ENCODE assay signal across 8 cellular contexts in the genomic region with DNA sequence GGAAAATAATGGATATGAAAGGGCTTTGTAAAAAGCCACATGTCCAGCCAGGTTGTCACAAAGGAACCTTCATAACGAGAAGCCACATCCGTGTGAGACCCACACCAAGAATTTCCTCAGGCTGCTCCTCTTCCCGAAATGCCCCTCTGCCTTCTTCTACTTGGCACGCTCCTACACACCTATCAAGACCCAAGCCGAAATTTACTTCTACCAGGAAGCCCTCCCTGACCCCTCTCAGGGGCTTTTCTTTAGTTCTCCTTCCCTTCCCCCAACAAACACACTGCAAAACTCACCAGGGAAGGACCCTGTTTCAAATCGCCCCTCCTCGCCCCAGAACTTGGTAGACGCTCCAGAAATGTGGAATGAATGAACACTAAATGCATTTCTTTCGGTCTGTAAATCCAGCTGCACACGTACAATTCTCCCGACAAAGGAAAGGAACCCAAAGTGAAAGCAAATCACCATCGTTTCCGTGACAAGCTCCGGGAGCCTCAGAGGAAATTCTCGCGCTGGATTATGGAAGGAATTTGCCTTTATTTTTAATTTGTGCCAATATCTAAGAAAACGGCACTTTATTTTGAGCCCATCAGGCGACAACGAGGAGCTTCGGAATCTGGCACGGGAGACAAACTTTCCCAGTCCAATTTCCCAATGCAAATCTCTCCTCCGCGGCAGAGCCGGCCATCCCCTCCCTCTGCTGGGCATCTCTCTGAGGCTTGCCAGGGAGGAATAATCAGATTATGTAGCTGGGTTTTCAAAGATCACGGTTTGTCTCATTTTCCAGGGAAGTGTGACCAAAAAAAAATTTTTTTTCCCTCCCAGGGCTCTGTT. TPM values are rescaled to one million over a fixed set of nuclear protein-coding genes. Genes with fewer than 3 reads are reported as not detected.
DNase-seq lines count a peak whose midpoint lies in the region; ATAC-seq and TF ChIP-seq lines count a peak whose summit lies in the region.

No MANE protein-coding gene starts in this region.

- no peaks in the 10 kb centered on the region for H3K36me3 ChIP-seq in CD8-positive, alpha-beta T cell (ENCODE audit: insufficient read depth, low read length)
- no peaks in the 10 kb centered on the region for H3K36me3 ChIP-seq in PC-3 (ENCODE audit: low read depth, low read length)

- no peak for DNase-seq in CD8-positive, alpha-beta T cell
- DNase-seq in PC-3: peak; percentile 28
- DNase-seq in epithelial cell of proximal tubule (ENCODE audit: low read depth): no peak
- DNase-seq in osteocyte (ENCODE audit: extremely low spot score, unreplicated experiment): no peak
- DNase-seq in GM13976 (ENCODE audit: low spot score): no peak
- DNase-seq in NCI-H2107 treated with DMSO at 0.1 percent for 48 hours (lab: John Stamatoyannopoulos, UW; ENCODE audit: unreplicated experiment): no peak
- DNase-seq in H9: no peak

- H3K4me2 ChIP-seq in PC-3 (ENCODE audit: low read length) (peak overlapping the region; percentile 83), H9 (ENCODE audit: insufficient read depth, insufficient read length, low read length) (no peak overlapping the region)

- no peaks in the 10 kb centered on the region for H3F3A ChIP-seq in PC-3 (ENCODE audit: low read length, unreplicated experiment)

- H2BK120ac ChIP-seq in H9 (ENCODE audit: low read depth, low read length, poor library complexity, severe bottlenecking): no peak overlapping the region

- peak overlapping the region; percentile 69 for H3K9ac ChIP-seq in PC-3 (ENCODE audit: low read length)
- H3K9ac ChIP-seq in H9 (ENCODE audit: extremely low read depth, insufficient read length, low read length): no peak overlapping the region

- no peak overlapping the region for H2BK15ac ChIP-seq in H9 (ENCODE audit: low read depth, low read length)

- H4K5ac ChIP-seq in H9 (ENCODE audit: insufficient read length, low read depth, low read length): no peak overlapping the region

- H2BK12ac ChIP-seq in H9 (ENCODE audit: insufficient read length, low read depth, low read length): no peak overlapping the region

- no peak overlapping the region for H2AK5ac ChIP-seq in H9 (ENCODE audit: insufficient read length, low read length)

- no peaks in the 10 kb centered on the region for H3K79me2 ChIP-seq in PC-3 (ENCODE audit: low read length)
- H3K79me2 ChIP-seq in H9 (ENCODE audit: insufficient read depth, low read length): no peaks in the 10 kb centered on the region

- BruUV-seq in PC-3 (replicated peaks; lab: Mats Ljungman, UMichigan): no TSS peak

- no peaks in the 10 kb centered on the region for H3K9me3 Mint-ChIP-seq in CD8-positive, alpha-beta T cell
- no peaks in the 10 kb centered on the region for H3K9me3 Mint-ChIP-seq in osteocyte (ENCODE audit: unreplicated experiment)
- H3K9me3 Mint-ChIP-seq in H9: no peaks in the 10 kb centered on the region; a peak in 1 of 5 replicates

- peaks cover 17% of the 10 kb centered on the region for H3K4me1 Mint-ChIP-seq in CD8-positive, alpha-beta T cell (ENCODE audit: low read depth)
- H3K4me1 Mint-ChIP-seq in osteocyte (ENCODE audit: unreplicated experiment) (peaks cover 35% of the 10 kb centered on the region), H9 (peaks cover 12 to 37% of the 10 kb centered on the region in 2 experiments)

- no peak overlapping the region for H3K23ac ChIP-seq in H9 (ENCODE audit: insufficient read length, low read depth, low read length)

- H3K27ac Mint-ChIP-seq in CD8-positive, alpha-beta T cell: no peak overlapping the region
- H3K27ac Mint-ChIP-seq in osteocyte (ENCODE audit: unreplicated experiment): peak overlapping the region; percentile 89
- no peak overlapping the region; a peak in 1 of 7 replicates for H3K27ac Mint-ChIP-seq in H9

- H3K27me3 Mint-ChIP-seq in CD8-positive, alpha-beta T cell (ENCODE audit: low read depth): peaks cover 39% of the 10 kb centered on the region
- H3K27me3 Mint-ChIP-seq in osteocyte (ENCODE audit: unreplicated experiment) (peaks cover 12% of the 10 kb centered on the region), H9 (ENCODE audit: low read depth) (peaks cover 42% of the 10 kb centered on the region)

- H3K4me1 ChIP-seq in CD8-positive, alpha-beta T cell (ENCODE audit: insufficient read depth, low read length): peaks cover 11% of the 10 kb centered on the region
- H3K4me1 ChIP-seq in PC-3 (ENCODE audit: insufficient read depth, low read length) (peaks cover 15% of the 10 kb centered on the region; the same call in 1 of the 2 replicates), H9 (ENCODE audit: insufficient read depth, low read length) (no peaks in the 10 kb centered on the region; the same call in 1 of the 2 replicates)

- no peak overlapping the region for H3K27ac ChIP-seq in CD8-positive, alpha-beta T cell (ENCODE audit: low read depth, low read length)
- H3K27ac ChIP-seq in PC-3 (ENCODE audit: low read length) (no peak overlapping the region), H9 (ENCODE audit: insufficient read length, low read depth, low read length) (no peak overlapping the region)

- H2BK20ac ChIP-seq in H9 (ENCODE audit: low read depth, low read length, poor library complexity, severe bottlenecking): no peak overlapping the region

- TF ChIP-seq CTCF in CD8-positive, alpha-beta T cell (IDR thresholded peaks at IDR 0.05): no peak
- TF ChIP-seq CTCF in PC-3 (conservative IDR thresholded peaks at IDR 0.05; ENCODE audit: low read depth, low read length) (peak; percentile 36; the same call in 1 of the 2 replicates), epithelial cell of proximal tubule (conservative IDR thresholded peaks at IDR 0.05; ENCODE audit: low read depth, low read length) (peak; percentile 31), osteocyte (IDR thresholded peaks at IDR 0.05) (peak; percentile 55), GM13976 (IDR thresholded peaks at IDR 0.05; ENCODE audit: borderline replicate concordance, control extremely low read depth, extremely low read depth, insufficient read depth, missing control alignments) (no peak), H9 (conservative IDR thresholded peaks at IDR 0.05) (no peak)

- no peaks in the 10 kb centered on the region for H3K36me3 Mint-ChIP-seq in CD8-positive, alpha-beta T cell
- H3K36me3 Mint-ChIP-seq in osteocyte (ENCODE audit: unreplicated experiment) (no peaks in the 10 kb centered on the region), H9 (ENCODE audit: insufficient read depth in 1 of 3, low read depth in 3 of 3) (no peaks in the 10 kb centered on the region)

- H3K4me3 Mint-ChIP-seq in CD8-positive, alpha-beta T cell: peak overlapping the region; percentile 78
- H3K4me3 Mint-ChIP-seq in osteocyte (ENCODE audit: unreplicated experiment): peak overlapping the region; percentile 75
- peak overlapping the region in 1 of 2 experiments; percentile 56; a peak in 3 of 5 replicates for H3K4me3 Mint-ChIP-seq in H9

- H4K20me1 ChIP-seq in PC-3 (ENCODE audit: low read length) (no peaks in the 10 kb centered on the region), H9 (ENCODE audit: control insufficient read depth, insufficient read depth, insufficient read length) (no peaks in the 10 kb centered on the region)

- no peak overlapping the region for H3K4ac ChIP-seq in H9 (ENCODE audit: low read depth, low read length)

- WGBS in H9 (ENCODE audit: extremely low coverage, insufficient read length, low lambda C conversion rate): no CpG with 5 or more reads among the region's 25 CpGs

- ATAC-seq in CD8-positive, alpha-beta T cell: no peak
- ATAC-seq in PC-3 (no peak), GM21381 (IDR thresholded peaks at IDR 0.05; ENCODE audit: unreplicated experiment) (no peak)

- no peak overlapping the region for H4K8ac ChIP-seq in H9 (replicated peaks; ENCODE audit: insufficient read length, low read depth, low read length)

- no peak overlapping the region for H3K14ac ChIP-seq in H9 (ENCODE audit: insufficient read depth, low read length)

- H3K23me2 ChIP-seq in H9 (ENCODE audit: insufficient read length, low read depth, low read length, poor library complexity, severe bottlenecking): peaks cover 4% of the 10 kb centered on the region

- H2AFZ ChIP-seq in PC-3 (ENCODE audit: low read length): peak overlapping the region; percentile 85
- no peak overlapping the region for H2AFZ ChIP-seq in H9 (ENCODE audit: low read length)

- H3K79me1 ChIP-seq in H9 (ENCODE audit: insufficient read depth, low read depth, low read length, poor library complexity, severe bottlenecking): no peaks in the 10 kb centered on the region

- H2BK5ac ChIP-seq in H9 (ENCODE audit: insufficient read length, low read length): no peak overlapping the region

- H3K4me3 ChIP-seq in CD8-positive, alpha-beta T cell (ENCODE audit: low read depth, low read length): peak overlapping the region; percentile 54
- H3K4me3 ChIP-seq in PC-3 (ENCODE audit: low read length) (peak overlapping the region; percentile 91), epithelial cell of proximal tubule (ENCODE audit: low read depth, low read length) (peak overlapping the region; percentile 58)

- H4K91ac ChIP-seq in H9 (ENCODE audit: insufficient read length, low read depth, low read length): no peak overlapping the region

- H3T11ph ChIP-seq in H9 (ENCODE audit: low read length): no peak overlapping the region

- no peak overlapping the region for H3K56ac ChIP-seq in H9 (ENCODE audit: insufficient read length, low read depth, low read length)

- POLR2A ChIA-PET in CD8-positive, alpha-beta T cell (lab: Charles Lee): interaction anchor here (0.6 kb wide), 1 partner anchor 596 kb away, joined by 3 read pairs; no protein-coding TSS in a partner anchor
- POLR2A ChIA-PET in PC-3 (lab: Charles Lee; ENCODE audit: unreplicated experiment): interaction anchor here (0.9 kb wide), 1 partner anchor 16 kb away, joined by 3 read pairs; no protein-coding TSS in a partner anchor

- peaks cover 14% of the 10 kb centered on the region for H3K27me3 ChIP-seq in CD8-positive, alpha-beta T cell (ENCODE audit: insufficient read depth, low read length)
- H3K27me3 ChIP-seq in PC-3 (ENCODE audit: low read length) (no peaks in the 10 kb centered on the region), H9 (ENCODE audit: insufficient read depth, low read length) (peaks cover 9% of the 10 kb centered on the region; the same call in 1 of the 2 replicates)

- intact Hi-C loops in CD8-positive, alpha-beta T cell (cut with DNase I, micrococcal nuclease): no loop called here
- intact Hi-C loops in PC-3 (cut with micrococcal nuclease): no loop called here

- no peaks in the 10 kb centered on the region for H3K9me2 ChIP-seq in PC-3 (replicated peaks; ENCODE audit: low read length)

- no peak overlapping the region for H3K18ac ChIP-seq in H9 (ENCODE audit: insufficient read length, low read depth, low read length)

- CTCF ChIA-PET in CD8-positive, alpha-beta T cell (lab: Charles Lee): no interaction called here
- CTCF ChIA-PET in PC-3 (lab: Charles Lee): interaction anchor here (0.5 to 1.0 kb wide), 3 partner anchors 12 to 360 kb away, joined by 3 to 5 read pairs (median 3); no protein-coding TSS in a partner anchor

- no peaks in the 10 kb centered on the region for H3K9me3 ChIP-seq in CD8-positive, alpha-beta T cell (ENCODE audit: low read length)
- no peaks in the 10 kb centered on the region for H3K9me3 ChIP-seq in PC-3 (ENCODE audit: low read length)
- H3K9me3 ChIP-seq in H9 (ENCODE audit: control insufficient read depth, low read depth, low read length): no peaks in the 10 kb centered on the region

- in situ Hi-C loops in GM13976 (cut with MboI; ENCODE audit: low sequenced_read_pairs, unreplicated experiment): no loop called here

RNA-seq across cellular contexts. Expression of gene SHISAL1, which starts 13.2 kb away (rescaled TPM):
- total RNA-seq in CD8-positive, alpha-beta T cell: not detected
- total RNA-seq in PC-3 (2014; rRNA removed) (1.1 and 2.2 TPM in 2 replicates), epithelial cell of proximal tubule (not detected in 2 replicates), osteocyte (5.0 and 6.1 TPM in 2 replicates), H9 (2021) (2.9 and 3.0 TPM in 2 replicates)

Comparison
In these comparisons a context has a peak if more than half of its experiments do, and no peak if none do; other contexts are left out.
1. CTCF ChIP-seq: peak in PC-3 (single experiment), epithelial cell of proximal tubule (single experiment) and osteocyte (single experiment); none in CD8-positive, alpha-beta T cell (single experiment), GM13976 (single experiment) and H9 (single experiment).
2. Peak in every context shown above with its lines, with median percentiles within 50 percentile points of each other: H3K4me3 ChIP-seq.